In genomic region chr14:72830356-72830755, GRCh38 we compare ENCODE assay signal across 2 cellular contexts.
TF ChIP-seq lines count a peak whose summit lies in the region.

No MANE protein-coding gene starts in this region.

TF ChIP-seq in GM23338, 12 proteins besides CTCF, POLR2A, EP300 and RAD21:
- TF ChIP-seq, protein P1, sequence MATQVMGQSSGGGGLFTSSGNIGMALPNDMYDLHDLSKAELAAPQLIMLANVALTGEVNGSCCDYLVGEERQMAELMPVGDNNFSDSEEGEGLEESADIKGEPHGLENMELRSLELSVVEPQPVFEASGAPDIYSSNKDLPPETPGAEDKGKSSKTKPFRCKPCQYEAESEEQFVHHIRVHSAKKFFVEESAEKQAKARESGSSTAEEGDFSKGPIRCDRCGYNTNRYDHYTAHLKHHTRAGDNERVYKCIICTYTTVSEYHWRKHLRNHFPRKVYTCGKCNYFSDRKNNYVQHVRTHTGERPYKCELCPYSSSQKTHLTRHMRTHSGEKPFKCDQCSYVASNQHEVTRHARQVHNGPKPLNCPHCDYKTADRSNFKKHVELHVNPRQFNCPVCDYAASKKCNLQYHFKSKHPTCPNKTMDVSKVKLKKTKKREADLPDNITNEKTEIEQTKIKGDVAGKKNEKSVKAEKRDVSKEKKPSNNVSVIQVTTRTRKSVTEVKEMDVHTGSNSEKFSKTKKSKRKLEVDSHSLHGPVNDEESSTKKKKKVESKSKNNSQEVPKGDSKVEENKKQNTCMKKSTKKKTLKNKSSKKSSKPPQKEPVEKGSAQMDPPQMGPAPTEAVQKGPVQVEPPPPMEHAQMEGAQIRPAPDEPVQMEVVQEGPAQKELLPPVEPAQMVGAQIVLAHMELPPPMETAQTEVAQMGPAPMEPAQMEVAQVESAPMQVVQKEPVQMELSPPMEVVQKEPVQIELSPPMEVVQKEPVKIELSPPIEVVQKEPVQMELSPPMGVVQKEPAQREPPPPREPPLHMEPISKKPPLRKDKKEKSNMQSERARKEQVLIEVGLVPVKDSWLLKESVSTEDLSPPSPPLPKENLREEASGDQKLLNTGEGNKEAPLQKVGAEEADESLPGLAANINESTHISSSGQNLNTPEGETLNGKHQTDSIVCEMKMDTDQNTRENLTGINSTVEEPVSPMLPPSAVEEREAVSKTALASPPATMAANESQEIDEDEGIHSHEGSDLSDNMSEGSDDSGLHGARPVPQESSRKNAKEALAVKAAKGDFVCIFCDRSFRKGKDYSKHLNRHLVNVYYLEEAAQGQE (IDR thresholded peaks at IDR 0.05; ENCODE audit: unreplicated experiment): no peak
- TF ChIP-seq ZNF114 (CRISPR knock-in tag; IDR thresholded peaks at IDR 0.05) (no peak), EZH2phosphoT487 (IDR thresholded peaks at IDR 0.05; ENCODE audit: unreplicated experiment) (no peak), STAT1 (IDR thresholded peaks at IDR 0.05; ENCODE audit: unreplicated experiment) (no peak), ZNF331 (CRISPR knock-in tag; IDR thresholded peaks at IDR 0.05; ENCODE audit: low read depth) (no peak), CREB1 (CRISPR knock-in tag; IDR thresholded peaks at IDR 0.05; ENCODE audit: low read depth) (no peak), NANOG (IDR thresholded peaks at IDR 0.05; ENCODE audit: borderline replicate concordance) (no peak), ZNF462 (CRISPR knock-in tag; IDR thresholded peaks at IDR 0.05) (no peak), EZH2 (IDR thresholded peaks at IDR 0.05; ENCODE audit: low read depth, unreplicated experiment) (no peak)
- TF ChIP-seq, protein P2, sequence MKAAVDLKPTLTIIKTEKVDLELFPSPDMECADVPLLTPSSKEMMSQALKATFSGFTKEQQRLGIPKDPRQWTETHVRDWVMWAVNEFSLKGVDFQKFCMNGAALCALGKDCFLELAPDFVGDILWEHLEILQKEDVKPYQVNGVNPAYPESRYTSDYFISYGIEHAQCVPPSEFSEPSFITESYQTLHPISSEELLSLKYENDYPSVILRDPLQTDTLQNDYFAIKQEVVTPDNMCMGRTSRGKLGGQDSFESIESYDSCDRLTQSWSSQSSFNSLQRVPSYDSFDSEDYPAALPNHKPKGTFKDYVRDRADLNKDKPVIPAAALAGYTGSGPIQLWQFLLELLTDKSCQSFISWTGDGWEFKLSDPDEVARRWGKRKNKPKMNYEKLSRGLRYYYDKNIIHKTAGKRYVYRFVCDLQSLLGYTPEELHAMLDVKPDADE (IDR thresholded peaks at IDR 0.05): no peak

TF ChIP-seq in SK-N-SH treated with all-trans-retinoic acid at 6 μM for 48 hours, 23 proteins besides CTCF, POLR2A, EP300 and RAD21 (continued from another document):
- no peak for TF ChIP-seq TSHZ2 (CRISPR knock-in tag; IDR thresholded peaks at IDR 0.05)
- no peak for TF ChIP-seq ZFP30 (CRISPR knock-in tag; IDR thresholded peaks at IDR 0.05)
- no peak for TF ChIP-seq PATZ1 (CRISPR knock-in tag; IDR thresholded peaks at IDR 0.05; ENCODE audit: borderline replicate concordance)
- TF ChIP-seq PPARA (CRISPR knock-in tag; IDR thresholded peaks at IDR 0.05; ENCODE audit: borderline replicate concordance): no peak
TF ChIP-seq in SK-N-SH treated with all-trans-retinoic acid at 6 μM for 48 hours: peak in this region for 0.
